1 cellular context compared by ENCODE assay signal in the genomic region with DNA sequence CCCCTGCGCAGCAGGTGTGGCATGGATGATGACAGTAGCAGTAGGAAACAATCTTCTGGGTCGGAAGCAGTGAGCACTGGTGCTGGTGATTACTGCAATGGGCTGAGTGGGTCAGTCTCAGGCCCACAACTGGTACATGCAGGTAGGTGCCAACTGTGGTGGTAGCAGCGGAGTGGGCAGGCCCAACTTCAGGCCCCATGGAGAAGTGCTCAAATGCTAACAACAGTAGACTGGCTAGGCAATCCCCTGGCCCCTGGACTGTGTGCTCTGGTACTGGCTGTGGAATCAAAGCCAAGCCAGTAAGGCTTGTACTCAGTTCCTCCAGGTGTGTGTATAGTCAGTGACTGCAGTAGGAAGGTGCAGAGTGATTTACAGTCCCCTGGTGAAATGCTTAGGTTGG.
TF ChIP-seq lines count a peak whose summit lies in the region.

No MANE protein-coding gene starts in this region.

TF ChIP-seq in IMR-90, 13 proteins besides CTCF, POLR2A, EP300 and RAD21:
- TF ChIP-seq RFX5 (IDR thresholded peaks at IDR 0.05; ENCODE audit: low read depth, low read length) (no peak), RCOR1 (IDR thresholded peaks at IDR 0.05; ENCODE audit: insufficient replicate concordance, low read length) (no peak), MAZ (IDR thresholded peaks at IDR 0.05; ENCODE audit: borderline replicate concordance, low read depth, low read length) (no peak), FOS (IDR thresholded peaks at IDR 0.05; ENCODE audit: low read depth, low read length) (no peak), MAFK (IDR thresholded peaks at IDR 0.05; ENCODE audit: low read depth, low read length) (no peak), CHD1 (IDR thresholded peaks at IDR 0.05; ENCODE audit: low read depth, low read length) (no peak), SMC3 (IDR thresholded peaks at IDR 0.05; ENCODE audit: low read depth, low read length) (no peak), BHLHE40 (IDR thresholded peaks at IDR 0.05; ENCODE audit: low read depth, low read length) (no peak), MXI1 (IDR thresholded peaks at IDR 0.05; ENCODE audit: borderline replicate concordance, low read depth, low read length) (no peak), NFE2L2 (IDR thresholded peaks at IDR 0.05; ENCODE audit: low read depth, low read length) (no peak), CEBPB (IDR thresholded peaks at IDR 0.05; ENCODE audit: low read depth, low read length) (no peak)
- TF ChIP-seq, protein P1, sequence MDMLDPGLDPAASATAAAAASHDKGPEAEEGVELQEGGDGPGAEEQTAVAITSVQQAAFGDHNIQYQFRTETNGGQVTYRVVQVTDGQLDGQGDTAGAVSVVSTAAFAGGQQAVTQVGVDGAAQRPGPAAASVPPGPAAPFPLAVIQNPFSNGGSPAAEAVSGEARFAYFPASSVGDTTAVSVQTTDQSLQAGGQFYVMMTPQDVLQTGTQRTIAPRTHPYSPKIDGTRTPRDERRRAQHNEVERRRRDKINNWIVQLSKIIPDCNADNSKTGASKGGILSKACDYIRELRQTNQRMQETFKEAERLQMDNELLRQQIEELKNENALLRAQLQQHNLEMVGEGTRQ (IDR thresholded peaks at IDR 0.05; ENCODE audit: low read depth, low read length), result no peak
- TF ChIP-seq, protein P2, sequence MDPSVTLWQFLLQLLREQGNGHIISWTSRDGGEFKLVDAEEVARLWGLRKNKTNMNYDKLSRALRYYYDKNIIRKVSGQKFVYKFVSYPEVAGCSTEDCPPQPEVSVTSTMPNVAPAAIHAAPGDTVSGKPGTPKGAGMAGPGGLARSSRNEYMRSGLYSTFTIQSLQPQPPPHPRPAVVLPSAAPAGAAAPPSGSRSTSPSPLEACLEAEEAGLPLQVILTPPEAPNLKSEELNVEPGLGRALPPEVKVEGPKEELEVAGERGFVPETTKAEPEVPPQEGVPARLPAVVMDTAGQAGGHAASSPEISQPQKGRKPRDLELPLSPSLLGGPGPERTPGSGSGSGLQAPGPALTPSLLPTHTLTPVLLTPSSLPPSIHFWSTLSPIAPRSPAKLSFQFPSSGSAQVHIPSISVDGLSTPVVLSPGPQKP (IDR thresholded peaks at IDR 0.05; ENCODE audit: borderline replicate concordance, low read depth, low read length), result no peak
